8 cellular contexts compared by ENCODE assay signal in the genomic region with DNA sequence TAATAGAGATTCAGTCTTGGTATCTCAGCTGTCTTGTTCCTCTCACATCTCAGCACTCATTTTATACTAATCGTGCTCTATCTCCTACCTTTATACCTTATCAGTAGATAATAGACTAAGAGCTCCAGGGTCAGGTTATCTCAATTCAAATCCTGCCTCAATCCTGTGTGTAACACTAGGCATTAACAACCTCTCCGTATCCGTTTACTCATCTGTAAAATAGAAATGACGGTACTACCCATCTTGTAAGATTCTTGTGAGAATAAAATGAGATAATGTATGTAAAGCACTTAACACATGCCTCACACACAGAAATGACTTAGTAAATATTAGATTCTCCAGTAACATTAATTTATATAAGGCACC. TPM values are rescaled to one million over a fixed set of nuclear protein-coding genes. Genes with fewer than 3 reads are reported as not detected.
A peak's percentile ranks its signal among the peaks of the same experiment; 100 is the strongest.
DNase-seq lines count a peak whose midpoint lies in the region; ATAC-seq and TF ChIP-seq lines count a peak whose summit lies in the region.

No MANE protein-coding gene starts in this region.

- no peaks in the 10 kb centered on the region; the same call in 1 of the 2 replicates for H3K27me3 ChIP-seq in HUES64 (ENCODE audit: insufficient read depth, low read length)
- no peaks in the 10 kb centered on the region for H3K27me3 ChIP-seq in colonic mucosa
- no peaks in the 10 kb centered on the region for H3K27me3 ChIP-seq in neuron (ENCODE audit: insufficient read depth, low read length)

- H3K4me1 ChIP-seq in ES-I3 (ENCODE audit: insufficient read depth, low read length) (peaks cover 9% of the 10 kb centered on the region; the same call in 1 of the 2 replicates), HUES64 (ENCODE audit: insufficient read depth, low read length) (peaks cover 16% of the 10 kb centered on the region), colonic mucosa (no peaks in the 10 kb centered on the region), neuron (ENCODE audit: insufficient read depth, low read length) (peaks cover 12% of the 10 kb centered on the region)

- H3K9me3 ChIP-seq in ES-I3 (ENCODE audit: control insufficient read depth, insufficient read depth, low read length) (no peaks in the 10 kb centered on the region), HUES64 (ENCODE audit: insufficient read depth, low read depth, low read length) (no peaks in the 10 kb centered on the region), colonic mucosa (no peaks in the 10 kb centered on the region), neuron (ENCODE audit: low read length) (no peaks in the 10 kb centered on the region)

- TF ChIP-seq CTCF in colonic mucosa (IDR thresholded peaks at IDR 0.05): no peak

- no peak for DNase-seq in colonic mucosa
- no peak for DNase-seq in AG08396 (ENCODE audit: low spot score)
- DNase-seq in AG08395 (ENCODE audit: low spot score): no peak

- H3K36me3 ChIP-seq in ES-I3 (ENCODE audit: insufficient read depth, low read length) (no peaks in the 10 kb centered on the region), HUES64 (ENCODE audit: insufficient read depth, low read length) (no peaks in the 10 kb centered on the region; the same call in 1 of the 2 replicates), colonic mucosa (no peaks in the 10 kb centered on the region), neuron (ENCODE audit: insufficient read depth, low read length) (peaks cover 6% of the 10 kb centered on the region)

- intact Hi-C loops in colonic mucosa (cut with DNase I): loop anchor here (5.0 kb wide), 1 partner anchor 70 kb away; a partner anchor contains a TSS

- H3K4me3 ChIP-seq in HUES64 (ENCODE audit: low read length) (peak overlapping the region; percentile 82), colonic mucosa (peak overlapping the region; percentile 94), neuron (ENCODE audit: low read length) (peak overlapping the region; percentile 73)

- 66% methylated on average over 2 of the region's 4 CpGs for WGBS in HUES64

- H3K27ac ChIP-seq in HUES64 (ENCODE audit: low read depth, low read length): no peak overlapping the region
- peak overlapping the region; percentile 99 for H3K27ac ChIP-seq in colonic mucosa

- no peak for ATAC-seq in GM18907 (IDR thresholded peaks at IDR 0.05; ENCODE audit: unreplicated experiment)
- no peak for ATAC-seq in HG03439 (IDR thresholded peaks at IDR 0.05; ENCODE audit: unreplicated experiment)

- H3K9ac ChIP-seq in ES-I3 (ENCODE audit: low read depth, low read length): peak overlapping the region; percentile 100
- peak overlapping the region; percentile 95 for H3K9ac ChIP-seq in HUES64 (ENCODE audit: low read depth, low read length)
- H3K9ac ChIP-seq in colonic mucosa (ENCODE audit: low read depth in 2 of 2, low read length in 2 of 2): peak overlapping the region; percentile 42 to 94

- H2AFZ ChIP-seq in neuron (ENCODE audit: low read depth, low read length): peak overlapping the region; percentile 66

RNA-seq across cellular contexts. Expression of a gene that starts 0.6 kb away (rescaled TPM):
- 17.7 TPM for polyA plus RNA-seq in HUES64 (2013, experiment 1 of 2)
- 32.3 TPM for polyA plus RNA-seq in HUES64 (2013, experiment 2 of 2)
- 10 to 100 TPM; 31.4 to 85.1 TPM for total RNA-seq in colonic mucosa

RNA-seq across cellular contexts. Expression of a gene that starts 13.0 kb away (rescaled TPM):
- 1.2 TPM for polyA plus RNA-seq in HUES64 (2013, experiment 1 of 2)
- 1.3 TPM for polyA plus RNA-seq in HUES64 (2013, experiment 2 of 2)
- total RNA-seq in colonic mucosa: 1 to 10 TPM; 1.8 to 1.9 TPM
